Comparison of ENCODE assay signal across 8 cellular contexts in genomic region chr2:197209742-197210408, GRCh38.
A peak's percentile ranks its signal among the peaks of the same experiment; 100 is the strongest.
DNase-seq lines count a peak whose midpoint lies in the region; ATAC-seq and TF ChIP-seq lines count a peak whose summit lies in the region.

No MANE protein-coding gene starts in this region.

- 58 to 68% methylated on average over 6 of the region's 6 CpGs for WGBS in body of pancreas, 2 donors

- no peak for TF ChIP-seq POLR2A in body of pancreas (IDR thresholded peaks at IDR 0.05)

- H3K4me3 ChIP-seq in body of pancreas (no peak overlapping the region), WERI-Rb-1 (ENCODE audit: low read depth, low read length) (no peak overlapping the region)

- no peaks in the 10 kb centered on the region for H3K27me3 ChIP-seq in body of pancreas
- no peaks in the 10 kb centered on the region for H3K27me3 ChIP-seq in WERI-Rb-1 (ENCODE audit: insufficient read depth, low read depth, severe bottlenecking)

- intact Hi-C loops in body of pancreas (cut with DNase I) = no loop called here

- ATAC-seq in GM21529 (IDR thresholded peaks at IDR 0.05; ENCODE audit: unreplicated experiment) (peak; percentile 38), body of pancreas (no peak), HG02970 (IDR thresholded peaks at IDR 0.05; ENCODE audit: low FRiP score, unreplicated experiment) (no peak)

- in situ Hi-C loops in Caki2 (cut with HindIII; ENCODE audit: low pct_unique_long_range_greater_than_20kb, low sequenced_read_pairs) = no loop called here

- peaks cover 24% of the 10 kb centered on the region for H3K4me1 ChIP-seq in body of pancreas

- TF ChIP-seq CTCF in body of pancreas (IDR thresholded peaks at IDR 0.05) (no peak), WERI-Rb-1 (IDR thresholded peaks at IDR 0.05; ENCODE audit: low read depth, low read length) (no peak)

- no peaks in the 10 kb centered on the region for H3K36me3 ChIP-seq in body of pancreas (replicated peaks in 1 of 2; ENCODE audit: insufficient read depth in 1 of 2, low read depth in 2 of 2)
- no peaks in the 10 kb centered on the region for H3K36me3 ChIP-seq in WERI-Rb-1

- H3K9me3 ChIP-seq in body of pancreas = no peaks in the 10 kb centered on the region
- H3K9me3 ChIP-seq in WERI-Rb-1 (ENCODE audit: severe bottlenecking) = no peaks in the 10 kb centered on the region

- DNase-seq in Caki2 (ENCODE audit: low read depth) = peak; percentile 90
- DNase-seq in NCI-H226 = peak; percentile 95
- DNase-seq in body of pancreas = no peak
- DNase-seq in stimulated activated CD4-positive, alpha-beta T cell treated with anti-CD3 and anti-CD28 coated beads, TNF-alpha, amount 100 ng/mL, for 24 hours (ENCODE audit: low read depth in 3 of 3) = peak in 2 of 3 experiments; percentile 45 to 73
- no peak for DNase-seq in WERI-Rb-1
- DNase-seq in midbrain (lab: John Stamatoyannopoulos, UW) = no peak

- H3K27ac ChIP-seq in body of pancreas (peak overlapping the region in 3 of 4 donors; percentile 6 to 38 (median 25)), WERI-Rb-1 (no peak overlapping the region)

Comparison
In these comparisons a context has a peak if more than half of its experiments do, and no peak if none do; other contexts are left out.
1. DNase-seq: peak in Caki2 (single experiment), NCI-H226 (single experiment) and stimulated activated CD4-positive, alpha-beta T cell treated with anti-CD3 and anti-CD28 coated beads, TNF-alpha, amount 100 ng/mL, for 24 hours (2 of 3); none in body of pancreas (0 of 4), WERI-Rb-1 (single experiment) and midbrain (single experiment).